22 cellular contexts compared by ENCODE assay signal in the genomic region with DNA sequence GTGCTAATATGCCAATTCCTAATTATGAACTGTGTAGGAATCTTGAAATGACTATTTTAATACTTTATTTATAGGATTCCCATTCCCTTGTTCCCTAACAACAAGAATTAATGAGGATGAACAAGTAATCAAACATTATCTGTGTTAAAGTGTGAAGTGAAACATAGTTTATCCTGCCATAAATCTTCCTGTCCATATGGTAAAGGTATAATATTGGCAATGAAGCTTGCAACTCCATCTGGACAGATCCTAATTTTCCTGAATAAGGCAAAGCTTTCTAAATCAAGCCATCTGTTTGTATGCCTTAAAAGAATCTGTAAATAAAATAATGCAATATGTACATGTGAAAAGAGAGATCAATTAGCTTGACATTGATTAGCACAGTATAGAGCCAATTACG.
"Had no signal": no experiment of that assay in that cellular context is flagged by ENCODE, and none has a peak within 500 bp of the region (broad histone marks: within the 10 kb centered on the region; RNA-seq: fewer than 3 reads in every experiment).

No MANE protein-coding gene starts in this region.

- H3K4me3 Mint-ChIP-seq: activated CD8-positive, alpha-beta T cell treated with anti-CD3 and anti-CD28 coated beads for 36 hours; activated naive CD8-positive, alpha-beta T cell; activated T-cell treated with anti-CD3 and anti-CD28 coated beads, Interleukin-2, amount 50 U/mL, for 24 hours; activated T-helper 1 cell treated with anti-CD3 and anti-CD28 coated beads, Interleukin-12 subunit alpha, Interleukin-12 subunit beta, Interleukin-2, Interleukin-4 antibody, amounts not matched to agents 30 ng/mL and 10 ng/mL and 1 ng/mL, durations not matched to agents 14 hours and 24 hours and 36 hours had no signal

- H3K9me3 Mint-ChIP-seq: activated T-helper 1 cell treated with anti-CD3 and anti-CD28 coated beads, Interleukin-12 subunit alpha, Interleukin-12 subunit beta, Interleukin-2, Interleukin-4 antibody, amounts not matched to agents 30 ng/mL and 10 ng/mL and 1 ng/mL, durations not matched to agents 14 hours and 24 hours and 36 hours had no signal

- H3K36me3 ChIP-seq: brain microvascular endothelial cell, cardiac muscle cell had no signal

- H3K27ac Mint-ChIP-seq: activated CD8-positive, alpha-beta T cell treated with anti-CD3 and anti-CD28 coated beads for 36 hours; activated naive CD8-positive, alpha-beta T cell; activated T-cell treated with anti-CD3 and anti-CD28 coated beads, Interleukin-2, amount 50 U/mL, for 24 hours; activated T-helper 1 cell treated with anti-CD3 and anti-CD28 coated beads, Interleukin-12 subunit alpha, Interleukin-12 subunit beta, Interleukin-2, Interleukin-4 antibody, amounts not matched to agents 30 ng/mL and 10 ng/mL and 1 ng/mL, durations not matched to agents 14 hours and 24 hours and 36 hours had no signal

- H3K27me3 ChIP-seq: brain microvascular endothelial cell, cardiac muscle cell had no signal

- H3K27me3 Mint-ChIP-seq: activated CD8-positive, alpha-beta T cell treated with anti-CD3 and anti-CD28 coated beads for 36 hours; activated naive CD8-positive, alpha-beta T cell; activated T-cell treated with anti-CD3 and anti-CD28 coated beads, Interleukin-2, amount 50 U/mL, for 24 hours had no signal

- H3K27ac ChIP-seq: brain microvascular endothelial cell, cardiac muscle cell had no signal

- DNase-seq: activated CD4-positive, alpha-beta T cell treated with anti-CD3 and anti-CD28 coated beads for 4 hours; activated CD8-positive, alpha-beta memory T cell treated with anti-CD3 and anti-CD28 coated beads, Interleukin-2, amount 50 U/mL, for 4 hours; activated CD8-positive, alpha-beta T cell treated with anti-CD3 and anti-CD28 coated beads for 36 hours; activated effector memory CD4-positive, alpha-beta T cell treated with anti-CD3 and anti-CD28 coated beads, Interleukin-2, amount 50 U/mL, for 16 hours; activated naive CD4-positive, alpha-beta T cell treated with Interleukin-2 at 50 U/mL for 16 hours; activated T-cell treated with anti-CD3 and anti-CD28 coated beads, Interleukin-2, amount 50 U/mL, for 24 hours; amygdala; brain microvascular endothelial cell; cortex of kidney; Kasumi-1; NCI-H1048; NCI-H146; NCI-H2029; NCI-H2107; NCI-H2227 treated with DMSO at 0.1 percent for 48 hours; SK-N-SH; T-helper 1 cell had no signal

- H3K9ac ChIP-seq: SK-N-SH had no signal

- H3K4me3 ChIP-seq: cardiac muscle cell, K562 had no signal

- H3K4me2 ChIP-seq: SK-N-SH had no signal

- H3K36me3 Mint-ChIP-seq: activated naive CD8-positive, alpha-beta T cell had no signal

- ATAC-seq: activated CD4-positive, CD25-positive, alpha-beta regulatory T cell treated with anti-CD3 and anti-CD28 coated beads, Interleukin-2, amount 50 U/mL, for 24 hours; activated CD8-positive, alpha-beta T cell treated with anti-CD3 and anti-CD28 coated beads for 36 hours; K562 had no signal

- H3K9me3 ChIP-seq: SK-N-SH had no signal
